21 cellular contexts compared by ENCODE assay signal in genomic region chr4:62909238-62909637, GRCh38.
A peak's percentile ranks its signal among the peaks of the same experiment; 100 is the strongest.
DNase-seq lines count a peak whose midpoint lies in the region; ATAC-seq and TF ChIP-seq lines count a peak whose summit lies in the region.
"Had no signal": no experiment of that assay in that cellular context is flagged by ENCODE, and none has a peak within 500 bp of the region (broad histone marks: within the 10 kb centered on the region; RNA-seq: fewer than 3 reads in every experiment).

No MANE protein-coding gene starts in this region.

- BruUV-seq in PC-3 (replicated peaks; lab: Mats Ljungman, UMichigan), result no TSS peak

- H3K79me2 ChIP-seq in Karpas-422 (ENCODE audit: low read length) (no peaks in the 10 kb centered on the region), PC-3 (ENCODE audit: low read length) (no peaks in the 10 kb centered on the region), neural cell (replicated peaks; ENCODE audit: insufficient read depth, low read length) (no peaks in the 10 kb centered on the region)

- intact Hi-C loops in PC-3 (cut with micrococcal nuclease), result no loop called here

- 0 out of 2 replicates have a peak overlapping the region, but pooled peaks have one; percentile 9 for H2AFZ ChIP-seq in Karpas-422 (ENCODE audit: low read length)
- peak overlapping the region; percentile 19; the same call in 1 of the 2 replicates for H2AFZ ChIP-seq in PC-3 (ENCODE audit: low read length)
- no peak overlapping the region for H2AFZ ChIP-seq in neural cell (ENCODE audit: low read depth, low read length)

- H3K4me1 ChIP-seq in Karpas-422 (ENCODE audit: low read length) (no peaks in the 10 kb centered on the region), PC-3 (ENCODE audit: insufficient read depth, low read length) (no peaks in the 10 kb centered on the region)
- H3K4me1 ChIP-seq: A549; BLaER1 treated with 17β-estradiol and CSF1 and Interleukin-3, amounts not matched to agents 10 nM and 100 nM; Caco-2 had no signal

- no peak for TF ChIP-seq RAD21 in neural cell (conservative IDR thresholded peaks at IDR 0.05)

- TF ChIP-seq CTCF in 22Rv1 (IDR thresholded peaks at IDR 0.05) (no peak), PC-3 (conservative IDR thresholded peaks at IDR 0.05; ENCODE audit: low read depth, low read length) (no peak), neural cell (IDR thresholded peaks at IDR 0.05; ENCODE audit: poor library complexity, severe bottlenecking) (no peak)

- H3K9me2 ChIP-seq in Karpas-422 (replicated peaks; ENCODE audit: insufficient read depth, low read length) (no peaks in the 10 kb centered on the region), PC-3 (replicated peaks; ENCODE audit: low read length) (peaks cover 5% of the 10 kb centered on the region; the same call in 1 of the 2 replicates), neural cell (ENCODE audit: insufficient read depth, low read length) (no peaks in the 10 kb centered on the region)

- H3K9me3 ChIP-seq in Karpas-422 (ENCODE audit: low read length) (peaks cover 8% of the 10 kb centered on the region), PC-3 (ENCODE audit: low read length) (no peaks in the 10 kb centered on the region), neural cell (ENCODE audit: low read length) (no peaks in the 10 kb centered on the region)
- H3K9me3 ChIP-seq: A549; BLaER1 treated with 17β-estradiol and CSF1 and Interleukin-3, amounts not matched to agents 10 nM and 100 nM; Caco-2 had no signal

- H3K36me3 ChIP-seq in Karpas-422 (ENCODE audit: insufficient read depth, low read length), result no peaks in the 10 kb centered on the region
- H3K36me3 ChIP-seq in PC-3 (ENCODE audit: low read depth, low read length), result no peaks in the 10 kb centered on the region
- H3K36me3 ChIP-seq in neural cell (ENCODE audit: insufficient read depth, low read length), result no peaks in the 10 kb centered on the region
- H3K36me3 ChIP-seq: BLaER1 treated with 17β-estradiol and CSF1 and Interleukin-3, amounts not matched to agents 10 nM and 100 nM had no signal

- POLR2A ChIA-PET in PC-3 (lab: Charles Lee; ENCODE audit: unreplicated experiment), result no interaction called here

- no peak for DNase-seq in Karpas-422
- no peak for DNase-seq in PC-3
- DNase-seq in hippocampal formation (lab: John Stamatoyannopoulos, UW), result no peak
- DNase-seq in H4 (ENCODE audit: low spot score), result no peak
- DNase-seq in NCI-H1694 (lab: John Stamatoyannopoulos, UW), result no peak
- DNase-seq in activated naive CD4-positive, alpha-beta T cell treated with Interleukin-2 at 50 U/mL for 16 hours, result no peak
- DNase-seq: AML-193; Caco-2; Calu3; CD4-positive, alpha-beta T cell; CD8-positive, alpha-beta T cell; DMS79; DND-41; EL; GDM1 had no signal

- H4K20me1 ChIP-seq in Karpas-422 (ENCODE audit: insufficient read depth, low read depth, low read length) (no peaks in the 10 kb centered on the region), PC-3 (ENCODE audit: low read length) (no peaks in the 10 kb centered on the region), neural cell (ENCODE audit: insufficient read depth) (no peaks in the 10 kb centered on the region)
- H4K20me1 ChIP-seq: BLaER1 treated with 17β-estradiol and CSF1 and Interleukin-3, amounts not matched to agents 10 nM and 100 nM had no signal

- no peaks in the 10 kb centered on the region for H3F3A ChIP-seq in PC-3 (ENCODE audit: low read length, unreplicated experiment)
- no peaks in the 10 kb centered on the region for H3F3A ChIP-seq in neural cell (ENCODE audit: insufficient read depth, low read length, poor library complexity, severe bottlenecking)

- H3K4me2 ChIP-seq in Karpas-422 (ENCODE audit: low read depth, low read length, poor library complexity, severe bottlenecking) (no peak overlapping the region), PC-3 (ENCODE audit: low read length) (no peak overlapping the region), neural cell (ENCODE audit: low read length) (no peak overlapping the region)
- H3K4me2 ChIP-seq: A549; BLaER1 treated with 17β-estradiol and CSF1 and Interleukin-3, amounts not matched to agents 10 nM and 100 nM had no signal

- H3K4me3 ChIP-seq in Karpas-422 (ENCODE audit: low read length) (no peak overlapping the region), PC-3 (ENCODE audit: low read length) (no peak overlapping the region), neural cell (ENCODE audit: low read length) (no peak overlapping the region)
- H3K4me3 ChIP-seq: A549; BLaER1 treated with 17β-estradiol and CSF1 and Interleukin-3, amounts not matched to agents 10 nM and 100 nM; GM12878 had no signal

- peak; percentile 62 for TF ChIP-seq EP300 in neural cell (conservative IDR thresholded peaks at IDR 0.05; ENCODE audit: poor library complexity, severe bottlenecking)

- 0 out of 2 replicates have a peak overlapping the region, but pooled peaks have one; percentile 8 for H3K27ac ChIP-seq in 22Rv1
- H3K27ac ChIP-seq in Karpas-422 (ENCODE audit: low read length), result no peak overlapping the region
- H3K27ac ChIP-seq in PC-3 (ENCODE audit: low read length), result no peak overlapping the region
- H3K27ac ChIP-seq in neural cell (ENCODE audit: low read length), result no peak overlapping the region
- H3K27ac ChIP-seq: A549; BLaER1 treated with 17β-estradiol and CSF1 and Interleukin-3, amounts not matched to agents 10 nM and 100 nM; C4-2B had no signal

- no peak for ATAC-seq in PC-3
- ATAC-seq: A549; CD8-positive, alpha-beta T cell; GM12878 had no signal

- H3K27me3 ChIP-seq in Karpas-422 (ENCODE audit: low read length) (no peaks in the 10 kb centered on the region), PC-3 (ENCODE audit: low read length) (no peaks in the 10 kb centered on the region), neural cell (ENCODE audit: insufficient read depth, low read depth, low read length) (no peaks in the 10 kb centered on the region)
- H3K27me3 ChIP-seq: BLaER1 treated with 17β-estradiol and CSF1 and Interleukin-3, amounts not matched to agents 10 nM and 100 nM had no signal

- H3K9ac ChIP-seq in Karpas-422 (ENCODE audit: low read length) (no peak overlapping the region), PC-3 (ENCODE audit: low read length) (no peak overlapping the region), neural cell (ENCODE audit: low read length) (no peak overlapping the region)
- H3K9ac ChIP-seq: BLaER1 treated with 17β-estradiol and CSF1 and Interleukin-3, amounts not matched to agents 10 nM and 100 nM had no signal

- CTCF ChIA-PET in PC-3 (lab: Charles Lee), result no interaction called here

TF ChIP-seq in neural cell, 6 proteins besides CTCF, POLR2A, EP300 and RAD21:
- TF ChIP-seq POLR2AphosphoS5 (IDR thresholded peaks at IDR 0.05), result peak; percentile 60
- no peak for TF ChIP-seq SMC3 (conservative IDR thresholded peaks at IDR 0.05; ENCODE audit: poor library complexity)
